24 cellular contexts compared by ENCODE assay signal in genomic region chrX:135411893-135412292, GRCh38. TPM values are rescaled to one million over a fixed set of nuclear protein-coding genes. Genes with fewer than 3 reads are reported as not detected.
DNase-seq lines count a peak whose midpoint lies in the region; ATAC-seq, FAIRE-seq and TF ChIP-seq lines count a peak whose summit lies in the region.
"Had no signal": no experiment of that assay in that cellular context is flagged by ENCODE, and none has a peak within 500 bp of the region (broad histone marks: within the 10 kb centered on the region; RNA-seq: fewer than 3 reads in every experiment).

No MANE protein-coding gene starts in this region.

- H3K4me2 ChIP-seq in IMR-90 (ENCODE audit: low read depth, low read length) (no peak overlapping the region), fibroblast of lung (ENCODE audit: extremely low read depth, insufficient read depth, low read length) (no peak overlapping the region)

- H3K4me1 ChIP-seq in IMR-90 (ENCODE audit: control insufficient read depth, insufficient read depth, low read length) (no peaks in the 10 kb centered on the region), fibroblast of lung (ENCODE audit: control insufficient read depth, extremely low read depth, insufficient read depth, low read length) (no peaks in the 10 kb centered on the region)
- H3K4me1 ChIP-seq: prostate gland had no signal

- no peak overlapping the region for H2BK120ac ChIP-seq in IMR-90 (ENCODE audit: low read depth, low read length)

- H3K4ac ChIP-seq in IMR-90 (ENCODE audit: low read depth, low read length): no peak overlapping the region

- no peak overlapping the region for H2AK5ac ChIP-seq in IMR-90 (ENCODE audit: low read depth, low read length)

- H3K14ac ChIP-seq in IMR-90 (replicated peaks; ENCODE audit: low read depth, low read length): no peak overlapping the region

- no peak overlapping the region for H2AK9ac ChIP-seq in IMR-90 (replicated peaks; ENCODE audit: low read depth, low read length, poor library complexity)

- H3K4me3 ChIP-seq in IMR-90 (ENCODE audit: insufficient read depth, low read depth, low read length): no peak overlapping the region
- H3K4me3 ChIP-seq in fibroblast of lung (replicated peaks in 1 of 4; ENCODE audit: control extremely low read depth in 1 of 4, insufficient read depth in 1 of 4, low read depth in 3 of 4, low read length in 4 of 4): no peak overlapping the region
- H3K4me3 ChIP-seq: dorsolateral prefrontal cortex, GM12878, prostate gland, skin epidermis had no signal

- intact Hi-C loops in IMR-90 (cut with micrococcal nuclease): no loop called here

- POLR2A ChIA-PET in IMR-90 (lab: Charles Lee; ENCODE audit: unreplicated experiment): no interaction called here

- WGBS in IMR-90 (ENCODE audit: extremely low coverage in 2 of 2, insufficient read length in 1 of 2), 2 experiments: 40% methylated on average over 1 of the region's 3 CpGs; no CpG with 5 or more reads in 1 of the 2 experiments

- in situ Hi-C loops in IMR-90 (cut with MboI; ENCODE audit: low sequenced_read_pairs): no loop called here
- in situ Hi-C loops in SK-MEL-5 (cut with HindIII; ENCODE audit: low pct_unique_long_range_greater_than_20kb, low sequenced_read_pairs): no loop called here

- no peak overlapping the region for H2BK20ac ChIP-seq in IMR-90 (ENCODE audit: low read depth, low read length)

- H3K9ac ChIP-seq in IMR-90 (ENCODE audit: low read depth, low read length) (no peak overlapping the region), fibroblast of lung (ENCODE audit: insufficient read depth, low read length) (no peak overlapping the region)

- H3K9me3 ChIP-seq in IMR-90 (ENCODE audit: control insufficient read depth, insufficient read depth, low read length): no peaks in the 10 kb centered on the region
- no peaks in the 10 kb centered on the region for H3K9me3 ChIP-seq in fibroblast of lung (ENCODE audit: control insufficient read depth, insufficient read depth, low read depth, low read length)
- H3K9me3 ChIP-seq: prostate gland had no signal

- BruUV-seq in IMR-90 (replicated peaks; lab: Mats Ljungman, UMichigan): no TSS peak

- H3K56ac ChIP-seq in IMR-90 (ENCODE audit: extremely low read depth, insufficient read depth, low read length): no peak overlapping the region

- H2BK15ac ChIP-seq in IMR-90 (ENCODE audit: low read depth, low read length): no peak overlapping the region

- H3K23ac ChIP-seq in IMR-90 (ENCODE audit: low read depth, low read length): no peak overlapping the region

- CTCF ChIA-PET in IMR-90 (lab: Yijun Ruan, JAX): no interaction called here

- no peak overlapping the region for H4K91ac ChIP-seq in IMR-90 (ENCODE audit: insufficient read depth, low read depth, low read length)

- no peaks in the 10 kb centered on the region for H3K36me3 ChIP-seq in IMR-90 (ENCODE audit: control insufficient read depth, insufficient read depth, low read length)
- no peaks in the 10 kb centered on the region for H3K36me3 ChIP-seq in fibroblast of lung (ENCODE audit: control insufficient read depth, insufficient read depth, low read length)
- H3K36me3 ChIP-seq: prostate gland had no signal

- no peaks in the 10 kb centered on the region for H3K9me1 ChIP-seq in IMR-90 (ENCODE audit: insufficient read depth, low read length)

- H4K8ac ChIP-seq in IMR-90 (ENCODE audit: low read depth in 2 of 2, low read length in 2 of 2): no peak overlapping the region

- no peak for ATAC-seq in IMR-90 (ENCODE audit: low read depth)
- ATAC-seq: activated naive CD8-positive, alpha-beta T cell treated with anti-CD3 and anti-CD28 coated beads, Interleukin-2, amount 50 U/mL, for 24 hours; CD8-positive, alpha-beta T cell; GM12878; left colon; Right ventricle myocardium inferior; stimulated activated naive CD8-positive, alpha-beta T cell treated with anti-CD3 and anti-CD28 coated beads, Interleukin-15, amount 100 ng/mL, for 72 hours had no signal

- no peak overlapping the region for H4K5ac ChIP-seq in IMR-90 (ENCODE audit: low read depth, low read length)

- no peak overlapping the region for H3K27ac ChIP-seq in IMR-90 (ENCODE audit: insufficient read depth, low read length)
- H3K27ac ChIP-seq in fibroblast of lung (ENCODE audit: insufficient read depth, low read length): no peak overlapping the region
- H3K27ac ChIP-seq: dorsolateral prefrontal cortex, prostate gland, skin epidermis had no signal

- H3K27me3 ChIP-seq in IMR-90 (ENCODE audit: control insufficient read depth, insufficient read depth, low read length): no peaks in the 10 kb centered on the region; the same call in 1 of the 2 replicates
- no peaks in the 10 kb centered on the region for H3K27me3 ChIP-seq in fibroblast of lung (ENCODE audit: control insufficient read depth, insufficient read depth, low read length)

- no peak overlapping the region for H3K18ac ChIP-seq in IMR-90 (ENCODE audit: low read depth, low read length)

- H4K20me1 ChIP-seq in IMR-90 (ENCODE audit: insufficient read depth, low read length) (no peaks in the 10 kb centered on the region), fibroblast of lung (ENCODE audit: control insufficient read depth, extremely low read depth, insufficient read depth, low read length) (no peaks in the 10 kb centered on the region)

- H3K79me2 ChIP-seq in fibroblast of lung (ENCODE audit: control insufficient read depth, insufficient read depth, low read length): no peaks in the 10 kb centered on the region

- peak; percentile 59 for DNase-seq in IMR-90
- DNase-seq in SK-MEL-5 (ENCODE audit: low read depth, low spot score): peak; percentile 3
- DNase-seq in fibroblast of lung (ENCODE audit: low read depth in 2 of 2): peak; percentile 2 to 27
- DNase-seq in renal cortical epithelial cell (ENCODE audit: low read depth): peak; percentile 73
- no peak for DNase-seq in GM10266 (ENCODE audit: extremely low spot score)
- DNase-seq in H54 (ENCODE audit: insufficient read length, low spot score): no peak
- no peak for DNase-seq in NCI-H69 (lab: John Stamatoyannopoulos, UW)
- DNase-seq: activated CD4-positive, alpha-beta T cell treated with anti-CD3 and anti-CD28 coated beads for 48 hours; activated effector memory CD4-positive, alpha-beta T cell treated with Interleukin-2 at 50 U/mL for 16 hours; activated naive CD8-positive, alpha-beta T cell treated with anti-CD3 and anti-CD28 coated beads, Interleukin-2, amount 50 U/mL, for 24 hours; CD8-positive, alpha-beta T cell; central memory CD4-positive, alpha-beta T cell; DMS53; dorsolateral prefrontal cortex; erythroblast; left colon; NCI-H524 treated with DMSO at 0.1 percent for 48 hours; stimulated activated CD4-positive, alpha-beta T cell treated with anti-CD3 and anti-CD28 coated beads, Interleukin-2, amount 100 ng/mL, for 24 hours; stimulated activated naive CD8-positive, alpha-beta T cell treated with anti-CD3 and anti-CD28 coated beads, Interleukin-15, amount 100 ng/mL, for 72 hours; trophoblast cell had no signal

- TF ChIP-seq POLR2A in IMR-90 (IDR thresholded peaks at IDR 0.05; ENCODE audit: low read depth, low read length) (no peak), H54 (IDR thresholded peaks at IDR 0.05; ENCODE audit: low read depth, low read length) (no peak)

- dilution Hi-C loops in IMR-90 (cut with HindIII; ENCODE audit: low sequenced_read_pairs, unreplicated experiment): no loop called here

- H2BK5ac ChIP-seq in IMR-90 (ENCODE audit: low read depth, low read length, poor library complexity, severe bottlenecking): no peak overlapping the region

- no peak for TF ChIP-seq CTCF in IMR-90 (conservative IDR thresholded peaks at IDR 0.05; ENCODE audit: low read depth, low read length)
- TF ChIP-seq CTCF in fibroblast of lung (conservative IDR thresholded peaks at IDR 0.05 in 1 of 2, IDR thresholded peaks at IDR 0.05 in 1 of 2; ENCODE audit: low read depth in 1 of 2, low read length in 2 of 2): no peak
- no peak for TF ChIP-seq CTCF in GM10266 (IDR thresholded peaks at IDR 0.05; ENCODE audit: control insufficient read depth, insufficient read depth, low read depth, missing control alignments)

- H3K79me1 ChIP-seq in IMR-90 (ENCODE audit: low read depth in 1 of 2, low read length in 2 of 2): no peaks in the 10 kb centered on the region

- no peak for TF ChIP-seq RAD21 in IMR-90 (IDR thresholded peaks at IDR 0.05; ENCODE audit: low read length)

- H2AFZ ChIP-seq in IMR-90 (replicated peaks; ENCODE audit: low read length, poor library complexity) (no peak overlapping the region), fibroblast of lung (ENCODE audit: low read length) (no peak overlapping the region)

- FAIRE-seq in H54 (lab: Jason Lieb, UNC): no peak
- FAIRE-seq: GM12878 had no signal

TF ChIP-seq in IMR-90, 13 proteins besides CTCF, POLR2A, EP300 and RAD21 (continues in another document):
- TF ChIP-seq RFX5 (IDR thresholded peaks at IDR 0.05; ENCODE audit: low read depth, low read length): no peak
- no peak for TF ChIP-seq FOS (IDR thresholded peaks at IDR 0.05; ENCODE audit: low read depth, low read length)
- no peak for TF ChIP-seq ELK1 (IDR thresholded peaks at IDR 0.05; ENCODE audit: borderline replicate concordance, low read depth, low read length)
- TF ChIP-seq CHD1 (IDR thresholded peaks at IDR 0.05; ENCODE audit: low read depth, low read length): no peak

RNA-seq across cellular contexts. Expression of gene SMIM10L2A, which starts 9.9 kb away (rescaled TPM):
- total RNA-seq in IMR-90 (2012; rRNA removed) (under 0.01 TPM in 2 replicates), fibroblast of lung (0.51 and 0.66 TPM in 2 replicates), renal cortical epithelial cell (1.9 and 5.6 TPM in 2 replicates)
- polyA plus RNA-seq in IMR-90 (2012; rRNA removed) (0.09 and 0.10 TPM in 2 replicates), fibroblast of lung (0.01 and 0.02 TPM in 2 replicates)
- 0.08 and 0.11 TPM in 2 replicates for polyA plus RNA-seq in IMR-90 (2012; cell fraction: cytosol; rRNA removed)
- 0.22 and 0.32 TPM in 2 replicates for polyA plus RNA-seq in IMR-90 (2012; cell fraction: nucleus; rRNA removed; ENCODE audit: low replicate concordance)
- total RNA-seq in SK-MEL-5 (2014; rRNA removed; shearing (Covaris generic)): 0.03 TPM in 1 of 2 replicates, not detected in the other
- 0.04 and 0.12 TPM in 2 replicates for polyA plus RNA-seq in SK-MEL-5 (2015; cell fraction: cytosol; rRNA removed)
- 0.06 TPM in 1 of 2 replicates, not detected in the other for polyA plus RNA-seq in SK-MEL-5 (2015; cell fraction: nucleus; rRNA removed)
- polyA plus RNA-seq in fibroblast of lung (2012): 0.02 and 0.03 TPM in 2 replicates
- polyA minus RNA-seq in fibroblast of lung (ENCODE audit: low replicate concordance): 0.04 TPM in 1 of 2 replicates, not detected in the other

Comparison
In these comparisons a context has a peak if more than half of its experiments do, and no peak if none do; other contexts are left out.
1. DNase-seq: peak in IMR-90 (single experiment), SK-MEL-5 (single experiment), fibroblast of lung (2 of 2) and renal cortical epithelial cell (single experiment); none in GM10266 (single experiment), H54 (single experiment) and NCI-H69 (single experiment).